In genomic region chr16:68234188-68235104, GRCh38 we compare ENCODE assay signal across 8 cellular contexts. TPM values are rescaled to one million over a fixed set of nuclear protein-coding genes. Genes with fewer than 3 reads are reported as not detected.
DNase-seq lines count a peak whose midpoint lies in the region; ATAC-seq and TF ChIP-seq lines count a peak whose summit lies in the region.

No MANE protein-coding gene starts in this region.

- H3K27ac Mint-ChIP-seq in activated CD8-positive, alpha-beta memory T cell treated with anti-CD3 and anti-CD28 coated beads, Interleukin-2, amount 10 ng/mL, durations not matched to agents 7 days and 5 days, result peak overlapping the region; percentile 65
- peak overlapping the region; percentile 65 for H3K27ac Mint-ChIP-seq in T-helper 17 cell

- H3K4me3 ChIP-seq in upper lobe of left lung, result peak overlapping the region in 3 of 4 donors; percentile 56 to 66 (median 65)

- WGBS in upper lobe of left lung, 2 donors, result 43 to 62% methylated on average over 9 to 13 of the region's 13 CpGs

- peak; percentile 5 to 93 (median 58) for TF ChIP-seq EP300 in upper lobe of left lung (IDR thresholded peaks at IDR 0.05)

- H3K9me3 Mint-ChIP-seq in activated CD8-positive, alpha-beta memory T cell treated with anti-CD3 and anti-CD28 coated beads, Interleukin-2, amount 10 ng/mL, durations not matched to agents 7 days and 5 days (ENCODE audit: low read depth), result no peaks in the 10 kb centered on the region

- H3K36me3 Mint-ChIP-seq in activated CD8-positive, alpha-beta memory T cell treated with anti-CD3 and anti-CD28 coated beads, Interleukin-2, amount 10 ng/mL, durations not matched to agents 7 days and 5 days, result peaks cover under 1% of the 10 kb centered on the region
- H3K36me3 Mint-ChIP-seq in T-helper 17 cell (ENCODE audit: low read depth), result no peaks in the 10 kb centered on the region

- no peak for DNase-seq in activated CD8-positive, alpha-beta memory T cell treated with anti-CD3 and anti-CD28 coated beads, Interleukin-2, amount 10 ng/mL, durations not matched to agents 7 days and 5 days
- DNase-seq in activated CD8-positive, alpha-beta memory T cell treated with anti-CD3 and anti-CD28 coated beads, Interleukin-2, amount 50 U/mL, for 48 hours, result no peak
- DNase-seq in T-helper 17 cell (no peak), left colon (peak; percentile 97), upper lobe of left lung (peak; percentile 40 to 96)
- no peak for DNase-seq in stimulated activated CD4-positive, alpha-beta T cell treated with anti-CD3 and anti-CD28 coated beads, Interleukin-2, amount 100 ng/mL, for 48 hours

- H3K36me3 ChIP-seq in upper lobe of left lung, result peaks cover 0 to 30% (median 20%) of the 10 kb centered on the region in 4 donors

- peak overlapping the region; percentile 12 for H3K4me3 Mint-ChIP-seq in activated CD8-positive, alpha-beta memory T cell treated with anti-CD3 and anti-CD28 coated beads, Interleukin-2, amount 10 ng/mL, durations not matched to agents 7 days and 5 days
- peak overlapping the region; percentile 52 for H3K4me3 Mint-ChIP-seq in T-helper 17 cell

- peaks cover 23 to 61% (median 37%) of the 10 kb centered on the region in 4 donors for H3K4me1 ChIP-seq in upper lobe of left lung

- peaks cover 8% of the 10 kb centered on the region for H3K27me3 Mint-ChIP-seq in activated CD8-positive, alpha-beta memory T cell treated with anti-CD3 and anti-CD28 coated beads, Interleukin-2, amount 10 ng/mL, durations not matched to agents 7 days and 5 days
- H3K27me3 Mint-ChIP-seq in T-helper 17 cell, result no peaks in the 10 kb centered on the region

- H3K27ac ChIP-seq in upper lobe of left lung, result peak overlapping the region; percentile 87 to 96 (median 92)

- intact Hi-C loops in left colon (cut with DNase I, micrococcal nuclease), result no loop called here

- peak in 2 of 6 experiments; percentile 4 to 16 for TF ChIP-seq CTCF in upper lobe of left lung (IDR thresholded peaks at IDR 0.05)

- CTCF ChIA-PET in activated CD8-positive, alpha-beta memory T cell treated with anti-CD3 and anti-CD28 coated beads, Interleukin-2, amount 10 ng/mL, durations not matched to agents 7 days and 5 days (lab: Charles Lee), result interaction anchor here (1.4 kb wide), 1 partner anchor 28 kb away, joined by 3 read pairs; no protein-coding TSS in a partner anchor

- ATAC-seq in activated CD8-positive, alpha-beta memory T cell treated with anti-CD3 and anti-CD28 coated beads, Interleukin-2, amount 10 ng/mL, durations not matched to agents 7 days and 5 days, result no peak
- ATAC-seq in T-helper 17 cell (no peak), left colon (peak; percentile 50), upper lobe of left lung (ENCODE audit: low FRiP score in 2 of 2) (peak; percentile 3 to 84), GM19023 (IDR thresholded peaks at IDR 0.05; ENCODE audit: unreplicated experiment) (no peak), HG03108 (IDR thresholded peaks at IDR 0.05; ENCODE audit: unreplicated experiment) (no peak)

- peak in 2 of 4 donors; percentile 33 to 74 for TF ChIP-seq POLR2A in upper lobe of left lung (IDR thresholded peaks at IDR 0.05)

- H3K27me3 ChIP-seq in upper lobe of left lung, result no peaks in the 10 kb centered on the region

- H3K4me1 Mint-ChIP-seq in activated CD8-positive, alpha-beta memory T cell treated with anti-CD3 and anti-CD28 coated beads, Interleukin-2, amount 10 ng/mL, durations not matched to agents 7 days and 5 days, result peaks cover 28% of the 10 kb centered on the region
- H3K4me1 Mint-ChIP-seq in T-helper 17 cell, result peaks cover 25% of the 10 kb centered on the region

- H3K9me3 ChIP-seq in T-helper 17 cell (ENCODE audit: control insufficient read depth, low read length, poor library complexity, severe bottlenecking) (no peaks in the 10 kb centered on the region), upper lobe of left lung (no peaks in the 10 kb centered on the region)

RNA-seq across cellular contexts. Expression of gene ESRP2, which starts 1.5 kb away (rescaled TPM):
- total RNA-seq in activated CD8-positive, alpha-beta memory T cell treated with anti-CD3 and anti-CD28 coated beads, Interleukin-2, amount 10 ng/mL, durations not matched to agents 7 days and 5 days, result not detected
- total RNA-seq in T-helper 17 cell (under 1 TPM; 0.10 to 0.16 TPM), left colon (100 to 1,000 TPM in 1 of 2 donors, 10 to 100 TPM in 1; 87.5 to 120 TPM), upper lobe of left lung (100 to 1,000 TPM in 1 of 6 donors, 10 to 100 TPM in 5; 54.2 to 102 (median 64.4) TPM)

RNA-seq across cellular contexts. Expression of gene PLA2G15, which starts 10.7 kb away (rescaled TPM):
- total RNA-seq in activated CD8-positive, alpha-beta memory T cell treated with anti-CD3 and anti-CD28 coated beads, Interleukin-2, amount 10 ng/mL, durations not matched to agents 7 days and 5 days, result 1 to 10 TPM; 8.4 to 9.3 TPM
- 1 to 10 TPM; 6.6 to 7.4 TPM for total RNA-seq in T-helper 17 cell
- total RNA-seq in left colon, result 10 to 100 TPM; 15.1 to 15.5 TPM
- total RNA-seq in upper lobe of left lung, result 10 to 100 TPM; 25.6 to 84.8 (median 57.5) TPM

RNA-seq across cellular contexts. Expression of gene SLC7A6, which starts 29.9 kb away (rescaled TPM):
- total RNA-seq in activated CD8-positive, alpha-beta memory T cell treated with anti-CD3 and anti-CD28 coated beads, Interleukin-2, amount 10 ng/mL, durations not matched to agents 7 days and 5 days, result 10 to 100 TPM; 73.3 to 99.5 TPM
- total RNA-seq in T-helper 17 cell (100 to 1,000 TPM; 148 to 171 TPM), left colon (10 to 100 TPM; 23.9 to 45.9 TPM), upper lobe of left lung (100 to 1,000 TPM in 1 of 6 donors, 10 to 100 TPM in 5; 44.9 to 109 (median 49.5) TPM)

Comparison
In these comparisons a context has a peak if more than half of its experiments do, and no peak if none do; other contexts are left out.
1. ATAC-seq: peak in left colon (single experiment) and upper lobe of left lung (2 of 2); none in activated CD8-positive, alpha-beta memory T cell treated with anti-CD3 and anti-CD28 coated beads, Interleukin-2, amount 10 ng/mL, durations not matched to agents 7 days and 5 days (single experiment), T-helper 17 cell (single experiment), GM19023 (single experiment) and HG03108 (single experiment).
2. DNase-seq: peak in left colon (2 of 2) and upper lobe of left lung (2 of 2); none in activated CD8-positive, alpha-beta memory T cell treated with anti-CD3 and anti-CD28 coated beads, Interleukin-2, amount 10 ng/mL, durations not matched to agents 7 days and 5 days (single experiment), activated CD8-positive, alpha-beta memory T cell treated with anti-CD3 and anti-CD28 coated beads, Interleukin-2, amount 50 U/mL, for 48 hours (single experiment), T-helper 17 cell (0 of 3) and stimulated activated CD4-positive, alpha-beta T cell treated with anti-CD3 and anti-CD28 coated beads, Interleukin-2, amount 100 ng/mL, for 48 hours (0 of 2).
3. RNA of gene ESRP2, which starts 1.5 kb away (total RNA-seq): 87.5 to 120 TPM in left colon and 54.2 to 102 TPM in upper lobe of left lung; 0.10 to 0.16 TPM in T-helper 17 cell and not detected in activated CD8-positive, alpha-beta memory T cell treated with anti-CD3 and anti-CD28 coated beads, Interleukin-2, amount 10 ng/mL, durations not matched to agents 7 days and 5 days; every median in the first group is over 10 times any median in the second.